In the genomic region with DNA sequence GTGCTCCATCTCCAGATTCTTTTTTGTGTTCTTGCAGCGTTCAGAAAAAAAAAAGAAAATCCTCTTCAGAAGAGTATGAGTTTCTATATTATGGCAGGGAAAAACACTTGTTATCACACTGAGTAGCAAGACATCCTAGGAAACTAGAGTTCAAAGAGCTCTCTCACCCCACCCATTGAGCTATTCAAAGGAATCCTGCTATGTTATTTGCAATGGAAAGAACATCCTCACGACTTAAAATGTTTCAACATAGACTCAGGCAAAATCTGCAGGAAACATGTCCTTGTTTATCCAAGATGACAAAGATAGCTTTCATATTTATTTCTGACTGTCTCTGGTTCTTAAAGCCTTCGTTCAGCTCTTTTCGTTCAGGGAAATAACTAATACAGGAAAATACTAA, we compare ENCODE assay signal across 29 cellular contexts.
DNase-seq lines count a peak whose midpoint lies in the region; ATAC-seq and TF ChIP-seq lines count a peak whose summit lies in the region.
"Had no signal": no experiment of that assay in that cellular context is flagged by ENCODE, and none has a peak within 500 bp of the region (broad histone marks: within the 10 kb centered on the region; RNA-seq: fewer than 3 reads in every experiment).

No MANE protein-coding gene starts in this region.

- H3K4me1 Mint-ChIP-seq in progenitor cell of endocrine pancreas (ENCODE audit: low read depth) = peaks cover 5% of the 10 kb centered on the region

- no peak overlapping the region for H2BK5ac ChIP-seq in mesendoderm (ENCODE audit: low read length)

- TF ChIP-seq CTCF in progenitor cell of endocrine pancreas (IDR thresholded peaks at IDR 0.05; ENCODE audit: unreplicated experiment) = no peak

- H3K9me3 Mint-ChIP-seq in progenitor cell of endocrine pancreas (ENCODE audit: low read depth) = no peaks in the 10 kb centered on the region

- H3K23ac ChIP-seq in mesendoderm (ENCODE audit: low read length) = no peak overlapping the region

- H3K18ac ChIP-seq in mesendoderm (ENCODE audit: low read length) = no peak overlapping the region

- no peak overlapping the region for H3K4me3 Mint-ChIP-seq in progenitor cell of endocrine pancreas (ENCODE audit: low read depth)
- H3K4me3 Mint-ChIP-seq: CD4-positive, alpha-beta T cell had no signal

- H2BK15ac ChIP-seq in mesendoderm (replicated peaks; ENCODE audit: low read depth) = no peak overlapping the region

- no CpG with 5 or more reads among the region's 4 CpGs for WGBS in mesendoderm (ENCODE audit: extremely low coverage, insufficient coverage, low lambda C conversion rate)

- H3K36me3 Mint-ChIP-seq in progenitor cell of endocrine pancreas (ENCODE audit: insufficient read depth) = no peaks in the 10 kb centered on the region

- H3K4me2 ChIP-seq in mesendoderm (ENCODE audit: low read length) = no peak overlapping the region
- H3K4me2 ChIP-seq: A549; BLaER1 treated with 17β-estradiol and CSF1 and Interleukin-3, amounts not matched to agents 10 nM and 100 nM had no signal

- H2AK5ac ChIP-seq in mesendoderm (ENCODE audit: low read length) = no peak overlapping the region

- H3K4ac ChIP-seq in mesendoderm (ENCODE audit: low read depth, low read length) = no peak overlapping the region

- H4K8ac ChIP-seq in mesendoderm (ENCODE audit: low read depth, low read length) = no peak overlapping the region

- H3K79me2 ChIP-seq in mesendoderm (ENCODE audit: control insufficient read depth, insufficient read depth, low read length) = no peaks in the 10 kb centered on the region

- no peak overlapping the region for H3K27ac ChIP-seq in mesendoderm (ENCODE audit: low read depth, low read length)
- H3K27ac ChIP-seq: A549; BLaER1 treated with 17β-estradiol and CSF1 and Interleukin-3, amounts not matched to agents 10 nM and 100 nM; RWPE1 had no signal

- peak; percentile 3 for DNase-seq in H7
- DNase-seq in foreskin melanocyte = peak; percentile 50
- peak; percentile 25 for DNase-seq in mesendoderm
- DNase-seq in UCSD-AML1 (lab: John Stamatoyannopoulos, UW; ENCODE audit: unreplicated experiment) = no peak
- no peak for DNase-seq in progenitor cell of endocrine pancreas (ENCODE audit: low spot score, unreplicated experiment)
- DNase-seq in NCI-H345 treated with DMSO at 0.1 percent for 48 hours (lab: John Stamatoyannopoulos, UW; ENCODE audit: unreplicated experiment) = no peak
- DNase-seq: AML-193; CD4-positive, alpha-beta T cell; COR-L47; DMS53; GOT3; HCEC 1CT; Karpas-422; NCI-H1092; NCI-H1417 treated with DMSO at 0.1 percent for 48 hours; NCI-H1694 treated with DMSO at 0.1 percent for 48 hours; NCI-H2081; NCI-H2171; NCI-H226; NCI-H510A treated with DMSO at 0.1 percent for 48 hours; NCI-H748 treated with DMSO at 0.1 percent for 48 hours; NK-92 treated with Interleukin-12 subunit alpha and Interleukin-12 subunit beta, amount 100 ng/mL, for 24 hours; SHP77 had no signal

- no peak overlapping the region for H2BK120ac ChIP-seq in mesendoderm (ENCODE audit: low read depth, low read length)

- no peak for ATAC-seq in HG02759 (IDR thresholded peaks at IDR 0.05; ENCODE audit: unreplicated experiment)
- ATAC-seq: A549, HepG2, Panc1 had no signal

- no peaks in the 10 kb centered on the region for H3K27me3 ChIP-seq in H7 (ENCODE audit: control insufficient read depth, insufficient read depth, low read length)
- no peaks in the 10 kb centered on the region for H3K27me3 ChIP-seq in mesendoderm (ENCODE audit: insufficient read depth, low read length, poor library complexity)
- H3K27me3 ChIP-seq: BLaER1 treated with 17β-estradiol and CSF1 and Interleukin-3, amounts not matched to agents 10 nM and 100 nM had no signal

- H3K79me1 ChIP-seq in mesendoderm (ENCODE audit: low read length) = no peaks in the 10 kb centered on the region

- no peak overlapping the region for H3K56ac ChIP-seq in mesendoderm (ENCODE audit: low read length)

- H3K36me3 ChIP-seq in H7 (replicated peaks; ENCODE audit: control insufficient read depth, insufficient read depth, low read length) (no peaks in the 10 kb centered on the region), mesendoderm (ENCODE audit: control insufficient read depth, insufficient read depth, low read length) (no peaks in the 10 kb centered on the region)
- H3K36me3 ChIP-seq: BLaER1 treated with 17β-estradiol and CSF1 and Interleukin-3, amounts not matched to agents 10 nM and 100 nM had no signal

- no peak overlapping the region for H3K9ac ChIP-seq in mesendoderm (ENCODE audit: low read length)
- H3K9ac ChIP-seq: BLaER1 treated with 17β-estradiol and CSF1 and Interleukin-3, amounts not matched to agents 10 nM and 100 nM had no signal

- H3K4me3 ChIP-seq in H7 (ENCODE audit: insufficient read depth, low read depth, low read length) (no peak overlapping the region), mesendoderm (ENCODE audit: low read length) (no peak overlapping the region)
- H3K4me3 ChIP-seq: A549; BLaER1 treated with 17β-estradiol and CSF1 and Interleukin-3, amounts not matched to agents 10 nM and 100 nM had no signal

- H3K4me1 ChIP-seq in mesendoderm (ENCODE audit: control insufficient read depth, low read depth, low read length) = no peaks in the 10 kb centered on the region
- H3K4me1 ChIP-seq: A549; BLaER1 treated with 17β-estradiol and CSF1 and Interleukin-3, amounts not matched to agents 10 nM and 100 nM had no signal

- H3K27me3 Mint-ChIP-seq in progenitor cell of endocrine pancreas = no peaks in the 10 kb centered on the region
- H3K27me3 Mint-ChIP-seq: CD4-positive, alpha-beta T cell had no signal

- H4K5ac ChIP-seq in mesendoderm (ENCODE audit: low read length) = no peak overlapping the region

- no peak overlapping the region for H3K27ac Mint-ChIP-seq in progenitor cell of endocrine pancreas
- H3K27ac Mint-ChIP-seq: CD4-positive, alpha-beta T cell had no signal

Comparison
In these comparisons a context has a peak if more than half of its experiments do, and no peak if none do; other contexts are left out.
1. DNase-seq: peak in H7 (single experiment), foreskin melanocyte (single experiment) and mesendoderm (single experiment); none in UCSD-AML1 (single experiment), progenitor cell of endocrine pancreas (single experiment) and NCI-H345 treated with DMSO at 0.1 percent for 48 hours (single experiment).